20 cellular contexts compared by ENCODE assay signal in genomic region chr9:77158772-77159513, GRCh38. TPM values are rescaled to one million over a fixed set of nuclear protein-coding genes. Genes with fewer than 3 reads are reported as not detected.
DNase-seq lines count a peak whose midpoint lies in the region; ATAC-seq, FAIRE-seq and TF ChIP-seq lines count a peak whose summit lies in the region.
"Had no signal": no experiment of that assay in that cellular context is flagged by ENCODE, and none has a peak within 500 bp of the region (broad histone marks: within the 10 kb centered on the region; RNA-seq: fewer than 3 reads in every experiment).

No MANE protein-coding gene starts in this region.

- H4K20me1 ChIP-seq in keratinocyte (ENCODE audit: control insufficient read depth, extremely low read depth, insufficient read depth, low read length), result no peaks in the 10 kb centered on the region

- H3K4me1 ChIP-seq in keratinocyte (ENCODE audit: control insufficient read depth, extremely low read depth, insufficient read depth, low read length) (peaks cover 41% of the 10 kb centered on the region), prostate gland (replicated peaks) (no peaks in the 10 kb centered on the region)

- H3K9ac ChIP-seq in keratinocyte (ENCODE audit: control insufficient read depth, extremely low read depth, insufficient read depth, low read length), result peak overlapping the region; percentile 58

- peak; percentile 75 for FAIRE-seq in keratinocyte (lab: Jason Lieb, UNC)
- FAIRE-seq: G401.6, GM12878 had no signal

- ATAC-seq in GM21786 (IDR thresholded peaks at IDR 0.05; ENCODE audit: unreplicated experiment), result no peak
- ATAC-seq: GM12878 had no signal

- dilution Hi-C loops in keratinocyte (cut with MboI; ENCODE audit: extremely low pct_ligation_motif_present, low sequenced_read_pairs), result no loop called here

- WGBS in prostate gland, result 80% methylated on average over 6 of the region's 6 CpGs

- TF ChIP-seq POLR2A in prostate gland (IDR thresholded peaks at IDR 0.05), result no peak

- TF ChIP-seq CTCF in AG10803 (conservative IDR thresholded peaks at IDR 0.05; ENCODE audit: low read length), result no peak
- no peak for TF ChIP-seq CTCF in keratinocyte (optimal IDR thresholded peaks at IDR 0.05 in 1 of 3, IDR thresholded peaks at IDR 0.05 in 1 of 3, conservative IDR thresholded peaks at IDR 0.05 in 1 of 3; ENCODE audit: extremely low read depth in 1 of 3, insufficient read depth in 2 of 3, low read length in 3 of 3)
- no peak for TF ChIP-seq CTCF in prostate gland (IDR thresholded peaks at IDR 0.05)

- DNase-seq in AG10803 (ENCODE audit: low read depth) (peak; percentile 53), NCI-H460 (ENCODE audit: extremely low read depth, low read depth) (peak; percentile 38), dedifferentiated amniotic fluid mesenchymal stem cell (ENCODE audit: extremely low spot score) (peak; percentile 45), keratinocyte (ENCODE audit: low read depth, low spot score) (peak; percentile 77), UCSD-AML1 (lab: John Stamatoyannopoulos, UW; ENCODE audit: unreplicated experiment) (no peak), islet precursor cell (no peak), prostate gland (ENCODE audit: low spot score) (no peak)
- DNase-seq: activated CD4-positive, CD25-positive, alpha-beta regulatory T cell; activated CD8-positive, alpha-beta memory T cell treated with anti-CD3 and anti-CD28 coated beads for 24 hours; cerebellar nuclear complex; midbrain; NCI-H2029 treated with DMSO at 0.1 percent for 48 hours; NCI-H524; SIG-M5; stimulated activated CD4-positive, alpha-beta T cell treated with anti-CD3 and anti-CD28 coated beads, Interleukin-2, amount 100 ng/mL, for 24 hours had no signal

- H3K4me3 ChIP-seq in AG10803 (ENCODE audit: low read length), result no peak overlapping the region
- peak overlapping the region in 2 of 3 experiments; percentile 19 to 52 for H3K4me3 ChIP-seq in keratinocyte (ENCODE audit: control insufficient read depth in 2 of 3, extremely low read depth in 1 of 3, insufficient read depth in 2 of 3, low read depth in 1 of 3, low read length in 3 of 3)
- H3K4me3 ChIP-seq in prostate gland, result no peak overlapping the region
- H3K4me3 ChIP-seq: GM12878, hepatocyte, vagina had no signal

- peak overlapping the region; percentile 77 for H2AFZ ChIP-seq in keratinocyte (ENCODE audit: control insufficient read depth, low read length)
- H2AFZ ChIP-seq: hepatocyte had no signal

- H3K27ac ChIP-seq in keratinocyte (ENCODE audit: control insufficient read depth, insufficient read depth, low read length) (peak overlapping the region; percentile 90), prostate gland (peak overlapping the region in 1 of 2 donors; percentile 8)
- H3K27ac ChIP-seq: hepatocyte, vagina had no signal

- H3K4me2 ChIP-seq in keratinocyte (ENCODE audit: control insufficient read depth, extremely low read depth, insufficient read depth, low read depth, low read length), result peak overlapping the region; percentile 85
- H3K4me2 ChIP-seq: hepatocyte had no signal

- H3K9me3 ChIP-seq in keratinocyte (ENCODE audit: control insufficient read depth, low read depth, low read length) (no peaks in the 10 kb centered on the region), prostate gland (no peaks in the 10 kb centered on the region)
- H3K9me3 ChIP-seq: vagina had no signal

- no peaks in the 10 kb centered on the region for H3K79me2 ChIP-seq in keratinocyte (ENCODE audit: control insufficient read depth, insufficient read depth, low read length)
- H3K79me2 ChIP-seq: hepatocyte had no signal

- H3K36me3 ChIP-seq in keratinocyte (ENCODE audit: control insufficient read depth in 2 of 2, extremely low read depth in 1 of 2, insufficient read depth in 2 of 2, low read length in 2 of 2) (no peaks in the 10 kb centered on the region), prostate gland (no peaks in the 10 kb centered on the region)
- H3K36me3 ChIP-seq: vagina had no signal

- no peaks in the 10 kb centered on the region for H3K9me1 ChIP-seq in keratinocyte (ENCODE audit: control insufficient read depth, extremely low read depth, insufficient read depth, low read length)

- intact Hi-C loops in prostate gland (cut with DNase I), result no loop called here

- H3K27me3 ChIP-seq in keratinocyte (ENCODE audit: control insufficient read depth, extremely low read depth, insufficient read depth, low read length), result no peaks in the 10 kb centered on the region
- no peaks in the 10 kb centered on the region for H3K27me3 ChIP-seq in prostate gland (replicated peaks; ENCODE audit: insufficient read depth)
- H3K27me3 ChIP-seq: hepatocyte, vagina had no signal

RNA-seq across cellular contexts. Expression of gene VPS13A, which starts 18.4 kb away (rescaled TPM):
- total RNA-seq in NCI-H460 (2014; rRNA removed; shearing (Covaris generic)), result 25.4 and 28.4 TPM in 2 replicates
- 33.3 and 48.9 TPM in 2 replicates for polyA plus RNA-seq in NCI-H460 (2014; cell fraction: nucleus; rRNA removed)
- polyA plus RNA-seq in keratinocyte, result 13.6 to 56.6 TPM (median 55.3 TPM) in 3 replicates
- polyA plus RNA-seq in keratinocyte (2011; ENCODE audit: low read depth), result 91.9 TPM
- 2.7 and 8.8 TPM in 2 replicates for polyA plus RNA-seq in keratinocyte (2011; cell fraction: cytosol; rRNA removed)
- polyA plus RNA-seq in keratinocyte (2011; cell fraction: nucleus; rRNA removed), result 144 and 205 TPM in 2 replicates
- 12.4 and 20.3 TPM in 2 replicates for polyA plus RNA-seq in keratinocyte (2012; ENCODE audit: low replicate concordance)
- 1.8 to 60.7 TPM (median 26.0 TPM) in 3 replicates for polyA minus RNA-seq in keratinocyte
- polyA minus RNA-seq in keratinocyte (2011; cell fraction: cytosol; rRNA and poly(A)+ RNA removed), result 4.4 TPM
- 124 and 197 TPM in 2 replicates for polyA minus RNA-seq in keratinocyte (2011; cell fraction: nucleus; rRNA and poly(A)+ RNA removed)
- 10 to 100 TPM; 22.7 to 25.2 TPM for total RNA-seq in prostate gland

Comparison
In these comparisons a context has a peak if more than half of its experiments do, and no peak if none do; other contexts are left out.
1. DNase-seq: peak in AG10803 (single experiment), NCI-H460 (single experiment), dedifferentiated amniotic fluid mesenchymal stem cell (single experiment) and keratinocyte (single experiment); none in UCSD-AML1 (single experiment), islet precursor cell (single experiment) and prostate gland (single experiment).
2. H3K4me3 ChIP-seq: peak in keratinocyte (2 of 3); none in AG10803 (single experiment) and prostate gland (0 of 2).